Comparison of ENCODE assay signal across 15 cellular contexts in genomic region chr20:63254237-63254535, GRCh38. TPM values are rescaled to one million over a fixed set of nuclear protein-coding genes. Genes with fewer than 3 reads are reported as not detected.
DNase-seq lines count a peak whose midpoint lies in the region; ATAC-seq and TF ChIP-seq lines count a peak whose summit lies in the region.
"Had no signal": no experiment of that assay in that cellular context is flagged by ENCODE, and none has a peak within 500 bp of the region (broad histone marks: within the 10 kb centered on the region; RNA-seq: fewer than 3 reads in every experiment).

NKAIN4 (minus strand) TSS chr20:63254463; CDS start chr20:63254450, 13 bp downstream.

- no peak within 1 kb of the TSS for H3K9ac ChIP-seq in endodermal cell (ENCODE audit: extremely low read depth, low read length, poor library complexity, severe bottlenecking)

- no peaks in the 10 kb centered on the region for H3K4me1 Mint-ChIP-seq in endodermal cell
- peaks cover 68% of the 10 kb centered on the region for H3K4me1 Mint-ChIP-seq in nephron progenitor cell
- H3K4me1 Mint-ChIP-seq in type B pancreatic cell (ENCODE audit: unreplicated experiment), result peaks cover 26% of the 10 kb centered on the region

- H3K4me3 ChIP-seq in heart right ventricle, result peak within 1 kb of the TSS; percentile 6 to 48 (median 32)
- H3K4me3 ChIP-seq in endodermal cell (ENCODE audit: low read length), result peak within 1 kb of the TSS; percentile 45

- H3K4me1 ChIP-seq in heart right ventricle, result peaks cover 0 to 17% (median 9%) of the 10 kb centered on the region in 9 donors
- H3K4me1 ChIP-seq in endodermal cell (ENCODE audit: control insufficient read depth, insufficient read depth, low read length), result peaks cover 3% of the 10 kb centered on the region

- no peaks in the 10 kb centered on the region for H3K36me3 Mint-ChIP-seq in endodermal cell (ENCODE audit: low read depth)
- peaks cover 18% of the 10 kb centered on the region for H3K36me3 Mint-ChIP-seq in nephron progenitor cell (ENCODE audit: low read depth)
- H3K36me3 Mint-ChIP-seq in type B pancreatic cell, result no peaks in the 10 kb centered on the region
- H3K36me3 Mint-ChIP-seq: immature natural killer cell had no signal

- no peak for DNase-seq in heart right ventricle
- DNase-seq in Right ventricle myocardium inferior (ENCODE audit: missing footprints), result no peak
- peak; percentile 63 for DNase-seq in endodermal cell
- DNase-seq in nephron progenitor cell, result peak; percentile 62
- DNase-seq in type B pancreatic cell (ENCODE audit: extremely low spot score, unreplicated experiment), result no peak
- DNase-seq in activated CD4-positive, CD25-positive, alpha-beta regulatory T cell treated with anti-CD3 and anti-CD28 coated beads, Interleukin-2, amount 50 U/mL, for 72 hours, result no peak
- DNase-seq in GM20000 (ENCODE audit: low spot score), result no peak
- DNase-seq in midbrain (lab: John Stamatoyannopoulos, UW), result no peak
- DNase-seq: activated CD4-positive, alpha-beta T cell treated with anti-CD3 and anti-CD28 coated beads, Interleukin-2, amount 50 U/mL, for 48 hours; AML-193; immature natural killer cell; NCI-H446 had no signal

- intact Hi-C loops in heart right ventricle (cut with DNase I) (no loop called here), Right ventricle myocardium inferior (cut with DNase I) (no loop called here)

- H3K4me3 Mint-ChIP-seq in endodermal cell, result peak within 1 kb of the TSS; percentile 49
- peak within 1 kb of the TSS; percentile 78 for H3K4me3 Mint-ChIP-seq in nephron progenitor cell
- peak within 1 kb of the TSS; percentile 84 for H3K4me3 Mint-ChIP-seq in type B pancreatic cell

- H3K27ac ChIP-seq in heart right ventricle (no peak within 1 kb of the TSS), endodermal cell (ENCODE audit: low read depth, low read length) (peak within 1 kb of the TSS; percentile 96)

- peaks cover 8% of the 10 kb centered on the region for H3K9me3 Mint-ChIP-seq in endodermal cell
- peaks cover 23% of the 10 kb centered on the region for H3K9me3 Mint-ChIP-seq in nephron progenitor cell
- no peaks in the 10 kb centered on the region for H3K9me3 Mint-ChIP-seq in type B pancreatic cell
- H3K9me3 Mint-ChIP-seq: immature natural killer cell had no signal

- H3K9me3 ChIP-seq in heart right ventricle, result no peaks in the 10 kb centered on the region
- no peaks in the 10 kb centered on the region for H3K9me3 ChIP-seq in endodermal cell (ENCODE audit: control insufficient read depth, low read length)

- H3K36me3 ChIP-seq in heart right ventricle (no peaks in the 10 kb centered on the region), endodermal cell (ENCODE audit: control insufficient read depth, insufficient read depth, low read length) (no peaks in the 10 kb centered on the region)

- H3K27me3 Mint-ChIP-seq in endodermal cell (ENCODE audit: insufficient read depth) (peaks cover 55% of the 10 kb centered on the region), nephron progenitor cell (ENCODE audit: low read depth, poor library complexity) (peaks cover 59% of the 10 kb centered on the region), type B pancreatic cell (peaks cover 39% of the 10 kb centered on the region)

- WGBS in heart right ventricle, 2 donors, result 1 to 2% methylated on average over 29 to 39 of the region's 39 CpGs
- WGBS in endodermal cell (ENCODE audit: insufficient coverage in 1 of 2, insufficient read length in 1 of 2), 2 experiments, result 0 to 1% methylated on average over 3 to 32 of the region's 39 CpGs

- H3K27ac Mint-ChIP-seq in endodermal cell (no peak within 1 kb of the TSS), nephron progenitor cell (no peak within 1 kb of the TSS), type B pancreatic cell (peak within 1 kb of the TSS; percentile 46)
- H3K27ac Mint-ChIP-seq: immature natural killer cell had no signal

- ATAC-seq in heart right ventricle (no peak), Right ventricle myocardium inferior (no peak)
- ATAC-seq: HCT116 had no signal

- peaks cover 29 to 91% (median 79%) of the 10 kb centered on the region in 7 donors for H3K27me3 ChIP-seq in heart right ventricle
- peaks cover 54% of the 10 kb centered on the region for H3K27me3 ChIP-seq in endodermal cell (ENCODE audit: control insufficient read depth, insufficient read depth, low read length, poor library complexity, severe bottlenecking)

- TF ChIP-seq CTCF in heart right ventricle (IDR thresholded peaks at IDR 0.05) (no peak), endodermal cell (conservative IDR thresholded peaks at IDR 0.05) (no peak), nephron progenitor cell (IDR thresholded peaks at IDR 0.05) (no peak), type B pancreatic cell (conservative IDR thresholded peaks at IDR 0.05) (no peak), GM20000 (IDR thresholded peaks at IDR 0.05; ENCODE audit: extremely low read depth, missing control alignments) (no peak)

RNA-seq across cellular contexts. Expression of gene NKAIN4, which starts in this region (rescaled TPM):
- not detected for total RNA-seq in heart right ventricle
- polyA plus RNA-seq in heart right ventricle, result under 1 TPM in 1 of 2 donors, not detected in 1; 0.04 TPM
- not detected for total RNA-seq in Right ventricle myocardium inferior
- 1 to 10 TPM in 1 of 2 donors, under 1 TPM in 1; 0.24 to 1.7 TPM for total RNA-seq in endodermal cell
- polyA plus RNA-seq in endodermal cell (2013, experiment 1 of 2), result 51.9 TPM
- polyA plus RNA-seq in endodermal cell (2013, experiment 2 of 2), result 40.1 TPM
- total RNA-seq in type B pancreatic cell (ENCODE audit: low replicate concordance), result 6.5 and 10.2 TPM in 2 replicates
- total RNA-seq: pulmonary artery endothelial cell, SK-MEL-5 had no signal
- polyA plus RNA-seq: immature natural killer cell had no signal

Comparison
In these comparisons a context has a peak if more than half of its experiments do, and no peak if none do; other contexts are left out.
1. DNase-seq: peak in endodermal cell (single experiment) and nephron progenitor cell (single experiment); none in heart right ventricle (0 of 2), Right ventricle myocardium inferior (single experiment), type B pancreatic cell (single experiment), activated CD4-positive, CD25-positive, alpha-beta regulatory T cell treated with anti-CD3 and anti-CD28 coated beads, Interleukin-2, amount 50 U/mL, for 72 hours (single experiment), GM20000 (single experiment) and midbrain (single experiment).
2. Peak in every context shown above with its lines, with median percentiles within 50 percentile points of each other: H3K4me3 Mint-ChIP-seq.